19 cellular contexts compared by ENCODE assay signal in the genomic region with DNA sequence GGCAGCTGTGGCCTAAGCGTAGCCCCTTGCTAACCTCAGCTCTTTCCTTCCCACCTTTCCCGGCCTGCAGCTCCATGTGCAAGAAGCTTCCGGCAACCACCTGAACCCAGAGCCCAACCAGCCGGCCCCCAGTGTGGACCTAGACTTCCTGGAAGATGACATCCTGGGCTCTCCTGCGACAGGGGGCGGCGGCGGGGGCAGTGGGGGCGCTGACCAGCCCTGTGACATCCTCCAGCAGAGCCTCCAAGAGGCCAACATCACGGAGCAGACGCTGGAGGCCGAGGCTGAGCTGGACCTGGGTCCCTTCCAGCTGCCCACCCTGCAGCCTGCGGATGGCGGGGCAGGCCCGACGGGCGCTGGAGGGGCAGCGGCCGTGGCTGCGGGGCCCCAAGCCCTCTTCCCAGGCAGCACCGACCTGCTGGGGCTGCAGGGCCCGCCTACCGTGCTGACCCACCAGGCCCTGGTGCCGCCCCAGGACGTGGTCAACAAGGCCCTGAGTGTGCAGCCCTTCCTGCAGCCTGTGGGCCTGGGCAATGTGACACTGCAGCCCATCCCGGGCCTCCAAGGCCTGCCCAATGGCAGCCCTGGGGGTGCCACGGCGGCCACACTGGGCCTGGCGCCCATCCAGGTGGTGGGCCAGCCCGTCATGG. TPM values are rescaled to one million over a fixed set of nuclear protein-coding genes. Genes with fewer than 3 reads are reported as not detected.
DNase-seq lines count a peak whose midpoint lies in the region; ATAC-seq and TF ChIP-seq lines count a peak whose summit lies in the region.
"Had no signal": no experiment of that assay in that cellular context is flagged by ENCODE, and none has a peak within 500 bp of the region (broad histone marks: within the 10 kb centered on the region; RNA-seq: fewer than 3 reads in every experiment).

No MANE protein-coding gene starts in this region.

- no peak overlapping the region for H3K27ac Mint-ChIP-seq in natural killer cell treated with Interleukin-12 subunit alpha and Interleukin-12 subunit beta and Interleukin-15 and Interleukin-18, amount 100 ng/mL, for 72 hours
- H3K27ac Mint-ChIP-seq in natural killer cell = no peak overlapping the region
- H3K27ac Mint-ChIP-seq: CD4-positive, CD25-positive, alpha-beta regulatory T cell; CD8-positive, alpha-beta T cell had no signal

- H3K4me3 ChIP-seq in gastroesophageal sphincter (no peak overlapping the region), osteoblast (ENCODE audit: insufficient read depth, low read length) (no peak overlapping the region), adrenal gland (no peak overlapping the region)
- H3K4me3 ChIP-seq: A549, BLaER1, GM23248 had no signal

- peaks cover 3 to 11% of the 10 kb centered on the region in 2 donors for H3K4me1 Mint-ChIP-seq in natural killer cell treated with Interleukin-12 subunit alpha and Interleukin-12 subunit beta and Interleukin-15 and Interleukin-18, amount 100 ng/mL, for 72 hours (ENCODE audit: low read depth in 2 of 2)
- H3K4me1 Mint-ChIP-seq in natural killer cell = peaks cover 7 to 13% of the 10 kb centered on the region in 2 donors
- H3K4me1 Mint-ChIP-seq: H9 had no signal

- H3K4me1 ChIP-seq in gastroesophageal sphincter (no peaks in the 10 kb centered on the region), osteoblast (ENCODE audit: insufficient read depth, low read length) (no peaks in the 10 kb centered on the region), adrenal gland (replicated peaks in 1 of 2) (no peaks in the 10 kb centered on the region)
- H3K4me1 ChIP-seq: A549, BLaER1, Caco-2 had no signal

- no peaks in the 10 kb centered on the region for H3K27me3 Mint-ChIP-seq in natural killer cell treated with Interleukin-12 subunit alpha and Interleukin-12 subunit beta and Interleukin-15 and Interleukin-18, amount 100 ng/mL, for 72 hours
- no peaks in the 10 kb centered on the region for H3K27me3 Mint-ChIP-seq in natural killer cell (ENCODE audit: low read depth in 2 of 2)
- H3K27me3 Mint-ChIP-seq: CD4-positive, CD25-positive, alpha-beta regulatory T cell had no signal

- H3K4me2 ChIP-seq in osteoblast (ENCODE audit: insufficient read depth, low read length) = no peak overlapping the region
- H3K4me2 ChIP-seq: A549, BLaER1 had no signal

- TF ChIP-seq EP300 in gastroesophageal sphincter (IDR thresholded peaks at IDR 0.05) = no peak

- no peak overlapping the region for H2AFZ ChIP-seq in osteoblast (ENCODE audit: low read length)
- H2AFZ ChIP-seq: GM23248 had no signal

- TF ChIP-seq POLR2A in gastroesophageal sphincter (IDR thresholded peaks at IDR 0.05) = no peak
- TF ChIP-seq POLR2A in adrenal gland (IDR thresholded peaks at IDR 0.05) = no peak

- TF ChIP-seq CTCF in natural killer cell (IDR thresholded peaks at IDR 0.05) (no peak), gastroesophageal sphincter (IDR thresholded peaks at IDR 0.05) (no peak), osteoblast (IDR thresholded peaks at IDR 0.05; ENCODE audit: extremely low read depth, low read depth, low read length) (no peak), adrenal gland (IDR thresholded peaks at IDR 0.05) (no peak)

- no peak for DNase-seq in natural killer cell treated with Interleukin-12 subunit alpha and Interleukin-12 subunit beta and Interleukin-15 and Interleukin-18, amount 100 ng/mL, for 72 hours (ENCODE audit: low spot score)
- DNase-seq in natural killer cell (no peak), osteoblast (ENCODE audit: insufficient read length, low spot score, missing footprints) (peak; percentile 83), adrenal gland (no peak), left colon (no peak)
- DNase-seq: 8988T; Caco-2; CD4-positive, CD25-positive, alpha-beta regulatory T cell; CD8-positive, alpha-beta T cell; DMS153; DND-41; GM23248; H9 had no signal

- H3K79me2 ChIP-seq in osteoblast (ENCODE audit: insufficient read depth, low read length) = no peaks in the 10 kb centered on the region

- WGBS in gastroesophageal sphincter (ENCODE audit: low coverage in 1 of 2), 2 donors = 70% methylated on average over 4 of the region's 30 CpGs; no CpG with 5 or more reads in 1 of the 2 donors
- 80 to 93% (median 91%) methylated on average over 9 to 30 of the region's 30 CpGs for WGBS in adrenal gland, 4 donors

- H3K27me3 ChIP-seq in gastroesophageal sphincter (no peaks in the 10 kb centered on the region), osteoblast (ENCODE audit: insufficient read depth, low read length) (no peaks in the 10 kb centered on the region), adrenal gland (no peaks in the 10 kb centered on the region)
- H3K27me3 ChIP-seq: BLaER1 had no signal

- no peak overlapping the region for H3K27ac ChIP-seq in gastroesophageal sphincter
- H3K27ac ChIP-seq in osteoblast (ENCODE audit: low read depth, low read length) = no peak overlapping the region
- H3K27ac ChIP-seq in adrenal gland = no peak overlapping the region
- H3K27ac ChIP-seq: A549, BLaER1, C4-2B, GM23248 had no signal

- H3K36me3 ChIP-seq in gastroesophageal sphincter (peaks cover 0 to 84% of the 10 kb centered on the region in 2 donors), osteoblast (ENCODE audit: insufficient read depth, low read length) (peaks cover 31% of the 10 kb centered on the region), adrenal gland (replicated peaks in 1 of 2) (peaks cover 0 to 30% of the 10 kb centered on the region in 2 donors)

- H3K36me3 Mint-ChIP-seq in natural killer cell treated with Interleukin-12 subunit alpha and Interleukin-12 subunit beta and Interleukin-15 and Interleukin-18, amount 100 ng/mL, for 72 hours = no peaks in the 10 kb centered on the region
- no peaks in the 10 kb centered on the region for H3K36me3 Mint-ChIP-seq in natural killer cell

- no peak overlapping the region for H3K4me3 Mint-ChIP-seq in natural killer cell treated with Interleukin-12 subunit alpha and Interleukin-12 subunit beta and Interleukin-15 and Interleukin-18, amount 100 ng/mL, for 72 hours
- no peak overlapping the region for H3K4me3 Mint-ChIP-seq in natural killer cell
- H3K4me3 Mint-ChIP-seq: CD4-positive, CD25-positive, alpha-beta regulatory T cell; CD8-positive, alpha-beta T cell; H9 had no signal

- H3K9me3 Mint-ChIP-seq in natural killer cell treated with Interleukin-12 subunit alpha and Interleukin-12 subunit beta and Interleukin-15 and Interleukin-18, amount 100 ng/mL, for 72 hours = no peaks in the 10 kb centered on the region
- H3K9me3 Mint-ChIP-seq in natural killer cell = no peaks in the 10 kb centered on the region
- H3K9me3 Mint-ChIP-seq: CD4-positive, CD25-positive, alpha-beta regulatory T cell; CD8-positive, alpha-beta T cell; H9 had no signal

- intact Hi-C loops in natural killer cell (cut with micrococcal nuclease) = no loop called here
- intact Hi-C loops in adrenal gland (cut with DNase I) = no loop called here
- intact Hi-C loops in left colon (cut with DNase I, micrococcal nuclease) = no loop called here

- H4K20me1 ChIP-seq in osteoblast (ENCODE audit: insufficient read depth, low read length) = peaks cover 5% of the 10 kb centered on the region

- ATAC-seq in natural killer cell treated with Interleukin-12 subunit alpha and Interleukin-12 subunit beta and Interleukin-15 and Interleukin-18, amount 100 ng/mL, for 72 hours = peak; percentile 12 to 33
- ATAC-seq in natural killer cell = no peak
- ATAC-seq in gastroesophageal sphincter = peak; percentile 19
- no peak for ATAC-seq in left colon
- no peak for ATAC-seq in GM18498 (IDR thresholded peaks at IDR 0.05; ENCODE audit: unreplicated experiment)
- ATAC-seq: A549; CD8-positive, alpha-beta T cell; HCT116 had no signal

- no peaks in the 10 kb centered on the region for H3K9me3 ChIP-seq in gastroesophageal sphincter
- H3K9me3 ChIP-seq in osteoblast (ENCODE audit: low read depth, low read length) = no peaks in the 10 kb centered on the region
- no peaks in the 10 kb centered on the region for H3K9me3 ChIP-seq in adrenal gland (replicated peaks in 1 of 3)
- H3K9me3 ChIP-seq: A549, BLaER1, Caco-2 had no signal

RNA-seq across cellular contexts. Expression of a gene that starts 33.8 kb away (rescaled TPM):
- not detected for total RNA-seq in natural killer cell treated with Interleukin-12 subunit alpha and Interleukin-12 subunit beta and Interleukin-15 and Interleukin-18, amount 100 ng/mL, for 72 hours
- total RNA-seq in natural killer cell (under 1 TPM; 0.09 to 0.40 (median 0.12) TPM), gastroesophageal sphincter (100 to 1,000 TPM; 149 to 383 (median 159) TPM), osteoblast (136 and 144 TPM in 2 replicates), adrenal gland (100 to 1,000 TPM in 6 of 8 donors, 10 to 100 TPM in 2; 60.6 to 170 (median 123) TPM), left colon (10 to 100 TPM in 1 of 2 donors, 1 to 10 TPM in 1; 9.6 to 29.6 TPM)
- polyA plus RNA-seq in adrenal gland = 100 to 1,000 TPM in 1 of 3 donors, 10 to 100 TPM in 2; 34.1 to 101 (median 73.4) TPM

Comparison
In these comparisons a context has a peak if more than half of its experiments do, and no peak if none do; other contexts are left out.
1. ATAC-seq: peak in natural killer cell treated with Interleukin-12 subunit alpha and Interleukin-12 subunit beta and Interleukin-15 and Interleukin-18, amount 100 ng/mL, for 72 hours (2 of 2) and gastroesophageal sphincter (single experiment); none in natural killer cell (0 of 3), left colon (single experiment) and GM18498 (single experiment).
2. RNA of a gene that starts 33.8 kb away (total RNA-seq): 149 to 383 TPM in gastroesophageal sphincter, 136 to 144 TPM in osteoblast, 60.6 to 170 TPM in adrenal gland and 9.6 to 29.6 TPM in left colon; 0.09 to 0.40 TPM in natural killer cell and not detected in natural killer cell treated with Interleukin-12 subunit alpha and Interleukin-12 subunit beta and Interleukin-15 and Interleukin-18, amount 100 ng/mL, for 72 hours; every median in the first group is over 4 times any median in the second.